ENCODE assay signal across 8 cellular contexts in genomic region chr4:83013931-83014330, GRCh38. TPM values are rescaled to one million over a fixed set of nuclear protein-coding genes. Genes with fewer than 3 reads are reported as not detected.
DNase-seq lines count a peak whose midpoint lies in the region; ATAC-seq, FAIRE-seq and TF ChIP-seq lines count a peak whose summit lies in the region.

No MANE protein-coding gene starts in this region.

- H3K9ac ChIP-seq in mesenchymal stem cell (ENCODE audit: low read length), result peak overlapping the region; percentile 93

- H3K27ac Mint-ChIP-seq in stimulated activated naive CD8-positive, alpha-beta T cell treated with anti-CD3 and anti-CD28 coated beads, Interleukin-15, Interleukin-2, amounts not matched to agents 100 ng/mL and 50 ng/mL, for 24 hours, result peak overlapping the region; percentile 67
- H3K27ac Mint-ChIP-seq in activated T-helper 1 cell treated with anti-CD3 and anti-CD28 coated beads, Interleukin-12 subunit alpha, Interleukin-12 subunit beta, Interleukin-2, Interleukin-4 antibody, amounts not matched to agents 30 ng/mL and 10 ng/mL and 1 ng/mL, durations not matched to agents 14 hours and 24 hours and 36 hours, result peak overlapping the region; percentile 26

- TF ChIP-seq POLR2A in H54 (IDR thresholded peaks at IDR 0.05; ENCODE audit: low read depth, low read length) (no peak), adrenal gland (IDR thresholded peaks at IDR 0.05) (no peak)

- H2BK5ac ChIP-seq in mesenchymal stem cell (ENCODE audit: low read depth, low read length, poor library complexity, severe bottlenecking), result no peak overlapping the region

- H3K4ac ChIP-seq in mesenchymal stem cell (ENCODE audit: low read depth in 1 of 2, low read length in 2 of 2), result no peak overlapping the region

- H3K18ac ChIP-seq in mesenchymal stem cell (ENCODE audit: low read depth in 1 of 2, low read length in 2 of 2), result no peak overlapping the region

- no peak overlapping the region for H2AFZ ChIP-seq in mesenchymal stem cell (ENCODE audit: low read depth, low read length)

- no peak for FAIRE-seq in H54 (lab: Jason Lieb, UNC)

- ATAC-seq in stimulated activated naive CD8-positive, alpha-beta T cell treated with anti-CD3 and anti-CD28 coated beads, Interleukin-15, Interleukin-2, amounts not matched to agents 100 U/mL and 50 U/mL, for 24 hours, result no peak

- H3K27me3 Mint-ChIP-seq in stimulated activated naive CD8-positive, alpha-beta T cell treated with anti-CD3 and anti-CD28 coated beads, Interleukin-15, Interleukin-2, amounts not matched to agents 100 ng/mL and 50 ng/mL, for 24 hours, result no peaks in the 10 kb centered on the region
- no peaks in the 10 kb centered on the region for H3K27me3 Mint-ChIP-seq in activated T-helper 1 cell treated with anti-CD3 and anti-CD28 coated beads, Interleukin-12 subunit alpha, Interleukin-12 subunit beta, Interleukin-2, Interleukin-4 antibody, amounts not matched to agents 30 ng/mL and 10 ng/mL and 1 ng/mL, durations not matched to agents 14 hours and 24 hours and 36 hours (ENCODE audit: insufficient read depth)

- no peaks in the 10 kb centered on the region for H3K4me1 ChIP-seq in mesenchymal stem cell (ENCODE audit: control insufficient read depth, insufficient read depth, low read depth, low read length)
- peaks cover 4 to 27% of the 10 kb centered on the region in 2 donors for H3K4me1 ChIP-seq in adrenal gland (replicated peaks in 1 of 2)

- H3K4me1 Mint-ChIP-seq in stimulated activated naive CD8-positive, alpha-beta T cell treated with anti-CD3 and anti-CD28 coated beads, Interleukin-15, Interleukin-2, amounts not matched to agents 100 ng/mL and 50 ng/mL, for 24 hours (ENCODE audit: low read depth), result peaks cover 35% of the 10 kb centered on the region
- H3K4me1 Mint-ChIP-seq in activated T-helper 1 cell treated with anti-CD3 and anti-CD28 coated beads, Interleukin-12 subunit alpha, Interleukin-12 subunit beta, Interleukin-2, Interleukin-4 antibody, amounts not matched to agents 30 ng/mL and 10 ng/mL and 1 ng/mL, durations not matched to agents 14 hours and 24 hours and 36 hours (ENCODE audit: low read depth), result peaks cover 38% of the 10 kb centered on the region

- no peaks in the 10 kb centered on the region for H3K36me3 Mint-ChIP-seq in stimulated activated naive CD8-positive, alpha-beta T cell treated with anti-CD3 and anti-CD28 coated beads, Interleukin-15, Interleukin-2, amounts not matched to agents 100 ng/mL and 50 ng/mL, for 24 hours (ENCODE audit: low read depth)
- H3K36me3 Mint-ChIP-seq in activated T-helper 1 cell treated with anti-CD3 and anti-CD28 coated beads, Interleukin-12 subunit alpha, Interleukin-12 subunit beta, Interleukin-2, Interleukin-4 antibody, amounts not matched to agents 30 ng/mL and 10 ng/mL and 1 ng/mL, durations not matched to agents 14 hours and 24 hours and 36 hours (ENCODE audit: low read depth), result no peaks in the 10 kb centered on the region

- H2BK15ac ChIP-seq in mesenchymal stem cell (ENCODE audit: low read depth, poor library complexity, severe bottlenecking), result no peak overlapping the region

- no peak overlapping the region for H3K4me2 ChIP-seq in mesenchymal stem cell (ENCODE audit: low read length, poor library complexity, severe bottlenecking)

- H4K91ac ChIP-seq in mesenchymal stem cell (ENCODE audit: low read length), result no peak overlapping the region

- H3K36me3 ChIP-seq in mesenchymal stem cell (ENCODE audit: control insufficient read depth in 1 of 2, insufficient read depth in 2 of 2, low read depth in 1 of 2, low read length in 2 of 2) (no peaks in the 10 kb centered on the region), adrenal gland (replicated peaks in 1 of 2) (no peaks in the 10 kb centered on the region)

- no peaks in the 10 kb centered on the region for H3K27me3 ChIP-seq in mesenchymal stem cell (ENCODE audit: control insufficient read depth in 1 of 2, insufficient read depth in 1 of 2, low read length in 2 of 2)
- no peaks in the 10 kb centered on the region for H3K27me3 ChIP-seq in adrenal gland

- H2BK12ac ChIP-seq in mesenchymal stem cell (ENCODE audit: low read length in 2 of 2), result no peak overlapping the region

- no peak for TF ChIP-seq CTCF in adrenal gland (IDR thresholded peaks at IDR 0.05)

- H2AK5ac ChIP-seq in mesenchymal stem cell (ENCODE audit: low read length, severe bottlenecking), result no peak overlapping the region

- H3K27ac ChIP-seq in mesenchymal stem cell (ENCODE audit: low read length, poor library complexity, severe bottlenecking) (no peak overlapping the region), adrenal gland (peak overlapping the region in 1 of 5 donors; percentile 84)

- H4K8ac ChIP-seq in mesenchymal stem cell (ENCODE audit: low read length), result no peak overlapping the region

- peak overlapping the region; percentile 97 for H3K4me3 Mint-ChIP-seq in stimulated activated naive CD8-positive, alpha-beta T cell treated with anti-CD3 and anti-CD28 coated beads, Interleukin-15, Interleukin-2, amounts not matched to agents 100 ng/mL and 50 ng/mL, for 24 hours
- H3K4me3 Mint-ChIP-seq in activated T-helper 1 cell treated with anti-CD3 and anti-CD28 coated beads, Interleukin-12 subunit alpha, Interleukin-12 subunit beta, Interleukin-2, Interleukin-4 antibody, amounts not matched to agents 30 ng/mL and 10 ng/mL and 1 ng/mL, durations not matched to agents 14 hours and 24 hours and 36 hours, result peak overlapping the region; percentile 91

- no peaks in the 10 kb centered on the region for H3K9me3 Mint-ChIP-seq in stimulated activated naive CD8-positive, alpha-beta T cell treated with anti-CD3 and anti-CD28 coated beads, Interleukin-15, Interleukin-2, amounts not matched to agents 100 ng/mL and 50 ng/mL, for 24 hours
- no peaks in the 10 kb centered on the region for H3K9me3 Mint-ChIP-seq in activated T-helper 1 cell treated with anti-CD3 and anti-CD28 coated beads, Interleukin-12 subunit alpha, Interleukin-12 subunit beta, Interleukin-2, Interleukin-4 antibody, amounts not matched to agents 30 ng/mL and 10 ng/mL and 1 ng/mL, durations not matched to agents 14 hours and 24 hours and 36 hours

- H3K4me3 ChIP-seq in mesenchymal stem cell (ENCODE audit: insufficient read depth in 1 of 2, low read depth in 1 of 2, low read length in 2 of 2) (peak overlapping the region in 1 of 2 experiments; percentile 87), adrenal gland (peak overlapping the region in 1 of 4 donors; percentile 78)

- H3K9me3 ChIP-seq in mesenchymal stem cell (ENCODE audit: control insufficient read depth, low read length) (no peaks in the 10 kb centered on the region), adrenal gland (replicated peaks in 1 of 3) (no peaks in the 10 kb centered on the region)

- peaks cover 3% of the 10 kb centered on the region for H3K79me1 ChIP-seq in mesenchymal stem cell (replicated peaks; ENCODE audit: low read length, poor library complexity, severe bottlenecking)

- no peak overlapping the region for H3K14ac ChIP-seq in mesenchymal stem cell (ENCODE audit: low read length in 2 of 2)

- H3K23ac ChIP-seq in mesenchymal stem cell (ENCODE audit: low read length in 2 of 2), result no peak overlapping the region

- no peak for DNase-seq in stimulated activated naive CD8-positive, alpha-beta T cell treated with anti-CD3 and anti-CD28 coated beads, Interleukin-15, Interleukin-2, amounts not matched to agents 100 U/mL and 50 U/mL, for 24 hours
- no peak for DNase-seq in activated T-helper 1 cell treated with anti-CD3 and anti-CD28 coated beads, Interleukin-12 subunit alpha, Interleukin-12 subunit beta, Interleukin-2, Interleukin-4 antibody, amounts not matched to agents 30 ng/mL and 10 ng/mL and 1 ng/mL, durations not matched to agents 14 hours and 24 hours and 36 hours (ENCODE audit: low spot score)
- no peak for DNase-seq in mesenchymal stem cell
- no peak for DNase-seq in H54 (ENCODE audit: insufficient read length, low spot score)
- DNase-seq in LoVo (ENCODE audit: low spot score), result no peak
- no peak for DNase-seq in adrenal gland
- no peak for DNase-seq in activated CD4-positive, CD25-positive, alpha-beta regulatory T cell (lab: John Stamatoyannopoulos, UW)

- intact Hi-C loops in activated T-helper 1 cell treated with anti-CD3 and anti-CD28 coated beads, Interleukin-12 subunit alpha, Interleukin-12 subunit beta, Interleukin-2, Interleukin-4 antibody, amounts not matched to agents 30 ng/mL and 10 ng/mL and 1 ng/mL, durations not matched to agents 14 hours and 24 hours and 36 hours (cut with micrococcal nuclease), result loop anchor here (1.0 to 10.0 kb wide), 6 partner anchors 20 to 1539 kb away; partner anchors contain the start of genes COQ2 and RASGEF1B
- intact Hi-C loops in adrenal gland (cut with DNase I), result no loop called here

- H2BK120ac ChIP-seq in mesenchymal stem cell (ENCODE audit: low read depth, low read length), result no peak overlapping the region

RNA-seq across cellular contexts. Expression of gene LIN54, which starts 3.3 kb away (rescaled TPM):
- 26.6 and 29.3 TPM in 2 replicates for total RNA-seq in activated T-helper 1 cell treated with anti-CD3 and anti-CD28 coated beads, Interleukin-12 subunit alpha, Interleukin-12 subunit beta, Interleukin-2, Interleukin-4 antibody, amounts not matched to agents 30 ng/mL and 10 ng/mL and 1 ng/mL, durations not matched to agents 14 hours and 24 hours and 36 hours
- polyA plus RNA-seq in mesenchymal stem cell (2013, experiment 1 of 2), result 8.7 TPM
- polyA plus RNA-seq in mesenchymal stem cell (2013, experiment 2 of 2), result 8.6 TPM
- total RNA-seq in adrenal gland, result 10 to 100 TPM in 4 of 8 donors, 1 to 10 TPM in 4; 6.8 to 12.7 (median 9.8) TPM
- 10 to 100 TPM in 1 of 3 donors, 1 to 10 TPM in 2; 1.4 to 11.0 (median 2.0) TPM for polyA plus RNA-seq in adrenal gland

RNA-seq across cellular contexts. Expression of gene COPS4, which starts 21.1 kb away (rescaled TPM):
- 35.8 and 38.8 TPM in 2 replicates for total RNA-seq in activated T-helper 1 cell treated with anti-CD3 and anti-CD28 coated beads, Interleukin-12 subunit alpha, Interleukin-12 subunit beta, Interleukin-2, Interleukin-4 antibody, amounts not matched to agents 30 ng/mL and 10 ng/mL and 1 ng/mL, durations not matched to agents 14 hours and 24 hours and 36 hours
- 41.8 TPM for polyA plus RNA-seq in mesenchymal stem cell (2013, experiment 1 of 2)
- polyA plus RNA-seq in mesenchymal stem cell (2013, experiment 2 of 2), result 42.4 TPM
- total RNA-seq in adrenal gland, result 10 to 100 TPM; 36.5 to 67.4 (median 45.5) TPM
- 100 to 1,000 TPM in 1 of 3 donors, 10 to 100 TPM in 2; 13.4 to 110 (median 18.4) TPM for polyA plus RNA-seq in adrenal gland
